In genomic region chr6:37192669-37193068, GRCh38 we compare ENCODE assay signal across 14 cellular contexts. TPM values are rescaled to one million over a fixed set of nuclear protein-coding genes. Genes with fewer than 3 reads are reported as not detected.
DNase-seq lines count a peak whose midpoint lies in the region; ATAC-seq and TF ChIP-seq lines count a peak whose summit lies in the region.
"Had no signal": no experiment of that assay in that cellular context is flagged by ENCODE, and none has a peak within 500 bp of the region (broad histone marks: within the 10 kb centered on the region; RNA-seq: fewer than 3 reads in every experiment).

No MANE protein-coding gene starts in this region.

- no peak for ATAC-seq in activated CD8-positive, alpha-beta memory T cell treated with anti-CD3 and anti-CD28 coated beads, Interleukin-2, amount 10 ng/mL, durations not matched to agents 7 days and 5 days
- ATAC-seq in activated CD8-positive, alpha-beta T cell treated with anti-CD3 and anti-CD28 coated beads for 36 hours: no peak
- ATAC-seq in stimulated activated memory B cell treated with anti-CD40 and anti-IgM and Interleukin-4, amounts not matched to agents 10 μg/mL and 1 μg/mL and 100 μg/mL, for 72 hours: no peak
- no peak for ATAC-seq in left cardiac atrium
- ATAC-seq: heart right ventricle had no signal

- H3K4me1 Mint-ChIP-seq in activated CD8-positive, alpha-beta memory T cell treated with anti-CD3 and anti-CD28 coated beads, Interleukin-2, amount 10 ng/mL, durations not matched to agents 7 days and 5 days: peaks cover 51% of the 10 kb centered on the region
- peaks cover 52% of the 10 kb centered on the region for H3K4me1 Mint-ChIP-seq in activated CD8-positive, alpha-beta T cell treated with anti-CD3 and anti-CD28 coated beads for 36 hours (ENCODE audit: low read depth)
- peaks cover 1% of the 10 kb centered on the region for H3K4me1 Mint-ChIP-seq in progenitor cell of endocrine pancreas (ENCODE audit: low read depth)
- peaks cover 5% of the 10 kb centered on the region for H3K4me1 Mint-ChIP-seq in stimulated activated memory B cell treated with anti-CD40 and anti-IgM and Interleukin-4, amounts not matched to agents 10 μg/mL and 1 μg/mL and 100 μg/mL, for 72 hours
- H3K4me1 Mint-ChIP-seq: activated B cell treated with CpG ODN at 0.5 μM for 24 hours had no signal

- POLR2A ChIA-PET in activated CD8-positive, alpha-beta T cell treated with anti-CD3 and anti-CD28 coated beads for 36 hours (lab: Charles Lee): interaction anchor here (2.2 to 3.3 kb wide), 3 partner anchors 9 to 20 kb away, joined by 7 to 21 read pairs (median 11); no protein-coding TSS in a partner anchor

- H3K36me3 Mint-ChIP-seq in activated CD8-positive, alpha-beta memory T cell treated with anti-CD3 and anti-CD28 coated beads, Interleukin-2, amount 10 ng/mL, durations not matched to agents 7 days and 5 days: peaks cover 12% of the 10 kb centered on the region
- no peaks in the 10 kb centered on the region for H3K36me3 Mint-ChIP-seq in activated CD8-positive, alpha-beta T cell treated with anti-CD3 and anti-CD28 coated beads for 36 hours (ENCODE audit: low read depth)
- H3K36me3 Mint-ChIP-seq in progenitor cell of endocrine pancreas (ENCODE audit: insufficient read depth): no peaks in the 10 kb centered on the region
- H3K36me3 Mint-ChIP-seq in stimulated activated memory B cell treated with anti-CD40 and anti-IgM and Interleukin-4, amounts not matched to agents 10 μg/mL and 1 μg/mL and 100 μg/mL, for 72 hours: no peaks in the 10 kb centered on the region

- H3K9me3 Mint-ChIP-seq in activated CD8-positive, alpha-beta memory T cell treated with anti-CD3 and anti-CD28 coated beads, Interleukin-2, amount 10 ng/mL, durations not matched to agents 7 days and 5 days (ENCODE audit: low read depth): no peaks in the 10 kb centered on the region
- peaks cover 1% of the 10 kb centered on the region for H3K9me3 Mint-ChIP-seq in activated CD8-positive, alpha-beta T cell treated with anti-CD3 and anti-CD28 coated beads for 36 hours
- H3K9me3 Mint-ChIP-seq in progenitor cell of endocrine pancreas (ENCODE audit: low read depth): no peaks in the 10 kb centered on the region
- H3K9me3 Mint-ChIP-seq in stimulated activated memory B cell treated with anti-CD40 and anti-IgM and Interleukin-4, amounts not matched to agents 10 μg/mL and 1 μg/mL and 100 μg/mL, for 72 hours: no peaks in the 10 kb centered on the region
- H3K9me3 Mint-ChIP-seq: activated B cell treated with CpG ODN at 0.5 μM for 24 hours had no signal

- DNase-seq in activated CD8-positive, alpha-beta memory T cell treated with anti-CD3 and anti-CD28 coated beads, Interleukin-2, amount 10 ng/mL, durations not matched to agents 7 days and 5 days: no peak
- DNase-seq in activated CD8-positive, alpha-beta memory T cell treated with anti-CD3 and anti-CD28 coated beads for 24 hours: no peak
- DNase-seq in NCI-H146 treated with DMSO at 0.1 percent for 48 hours (lab: John Stamatoyannopoulos, UW; ENCODE audit: unreplicated experiment) (peak; percentile 76), progenitor cell of endocrine pancreas (ENCODE audit: low spot score, unreplicated experiment) (no peak), NOMO-1 treated with DMSO at 0.1 percent for 48 hours (lab: John Stamatoyannopoulos, UW; ENCODE audit: unreplicated experiment) (no peak), left cardiac atrium (no peak)
- DNase-seq in activated CD8-positive, alpha-beta T cell treated with anti-CD3 and anti-CD28 coated beads for 36 hours: no peak
- DNase-seq: activated B cell treated with CpG ODN at 0.5 μM for 24 hours; caudate nucleus; effector CD4-positive, alpha-beta T cell; heart right ventricle; kidney; NCI-H1694 had no signal

- peak overlapping the region; percentile 41 for H3K27ac Mint-ChIP-seq in activated CD8-positive, alpha-beta memory T cell treated with anti-CD3 and anti-CD28 coated beads, Interleukin-2, amount 10 ng/mL, durations not matched to agents 7 days and 5 days
- H3K27ac Mint-ChIP-seq in activated CD8-positive, alpha-beta T cell treated with anti-CD3 and anti-CD28 coated beads for 36 hours: peak overlapping the region; percentile 79
- peak overlapping the region; percentile 73 for H3K27ac Mint-ChIP-seq in progenitor cell of endocrine pancreas
- H3K27ac Mint-ChIP-seq in stimulated activated memory B cell treated with anti-CD40 and anti-IgM and Interleukin-4, amounts not matched to agents 10 μg/mL and 1 μg/mL and 100 μg/mL, for 72 hours: no peak overlapping the region
- H3K27ac Mint-ChIP-seq: activated B cell treated with CpG ODN at 0.5 μM for 24 hours had no signal

- CTCF ChIA-PET in activated CD8-positive, alpha-beta memory T cell treated with anti-CD3 and anti-CD28 coated beads, Interleukin-2, amount 10 ng/mL, durations not matched to agents 7 days and 5 days (lab: Charles Lee): interaction anchor here (0.7 to 2.8 kb wide), 6 partner anchors 15 to 175 kb away, joined by 3 to 15 read pairs (median 4); partner anchors contain the start of gene PIM1
- CTCF ChIA-PET in activated CD8-positive, alpha-beta T cell treated with anti-CD3 and anti-CD28 coated beads for 36 hours (lab: Charles Lee): interaction anchor here (1.8 to 4.2 kb wide), 3 partner anchors 9 to 163 kb away, joined by 5 to 25 read pairs (median 19); no protein-coding TSS in a partner anchor

- no peak overlapping the region for H3K4me3 Mint-ChIP-seq in activated CD8-positive, alpha-beta memory T cell treated with anti-CD3 and anti-CD28 coated beads, Interleukin-2, amount 10 ng/mL, durations not matched to agents 7 days and 5 days
- no peak overlapping the region for H3K4me3 Mint-ChIP-seq in activated CD8-positive, alpha-beta T cell treated with anti-CD3 and anti-CD28 coated beads for 36 hours
- H3K4me3 Mint-ChIP-seq in progenitor cell of endocrine pancreas (ENCODE audit: low read depth): no peak overlapping the region
- H3K4me3 Mint-ChIP-seq in stimulated activated memory B cell treated with anti-CD40 and anti-IgM and Interleukin-4, amounts not matched to agents 10 μg/mL and 1 μg/mL and 100 μg/mL, for 72 hours: no peak overlapping the region
- H3K4me3 Mint-ChIP-seq: activated B cell treated with CpG ODN at 0.5 μM for 24 hours had no signal

- no peak for TF ChIP-seq CTCF in activated CD8-positive, alpha-beta T cell treated with anti-CD3 and anti-CD28 coated beads for 36 hours (IDR thresholded peaks at IDR 0.05)
- no peak for TF ChIP-seq CTCF in progenitor cell of endocrine pancreas (IDR thresholded peaks at IDR 0.05; ENCODE audit: unreplicated experiment)

- intact Hi-C loops in activated CD8-positive, alpha-beta T cell treated with anti-CD3 and anti-CD28 coated beads for 36 hours (cut with micrococcal nuclease): no loop called here
- intact Hi-C loops in left cardiac atrium (cut with DNase I): no loop called here

- H3K27me3 Mint-ChIP-seq in activated CD8-positive, alpha-beta memory T cell treated with anti-CD3 and anti-CD28 coated beads, Interleukin-2, amount 10 ng/mL, durations not matched to agents 7 days and 5 days: no peaks in the 10 kb centered on the region
- H3K27me3 Mint-ChIP-seq in activated CD8-positive, alpha-beta T cell treated with anti-CD3 and anti-CD28 coated beads for 36 hours: no peaks in the 10 kb centered on the region
- H3K27me3 Mint-ChIP-seq in progenitor cell of endocrine pancreas: no peaks in the 10 kb centered on the region
- H3K27me3 Mint-ChIP-seq in stimulated activated memory B cell treated with anti-CD40 and anti-IgM and Interleukin-4, amounts not matched to agents 10 μg/mL and 1 μg/mL and 100 μg/mL, for 72 hours: no peaks in the 10 kb centered on the region
- H3K27me3 Mint-ChIP-seq: activated B cell treated with CpG ODN at 0.5 μM for 24 hours had no signal

RNA-seq across cellular contexts. Expression of gene PIM1, which starts 22.7 kb away (rescaled TPM):
- total RNA-seq in activated CD8-positive, alpha-beta memory T cell treated with anti-CD3 and anti-CD28 coated beads, Interleukin-2, amount 10 ng/mL, durations not matched to agents 7 days and 5 days: 100 to 1,000 TPM; 361 to 464 TPM
- total RNA-seq in activated CD8-positive, alpha-beta T cell treated with anti-CD3 and anti-CD28 coated beads for 36 hours: 100 to 1,000 TPM; 293 to 305 TPM
- total RNA-seq in progenitor cell of endocrine pancreas: 19.5 and 19.7 TPM in 2 replicates
- total RNA-seq in left cardiac atrium: 100 to 1,000 TPM in 1 of 2 donors, 10 to 100 TPM in 1; 41.7 to 101 TPM
